In genomic region chr16:50151744-50152143, GRCh38 we compare ENCODE assay signal across 8 cellular contexts. TPM values are rescaled to one million over a fixed set of nuclear protein-coding genes. Genes with fewer than 3 reads are reported as not detected.
DNase-seq lines count a peak whose midpoint lies in the region; ATAC-seq and TF ChIP-seq lines count a peak whose summit lies in the region.

No MANE protein-coding gene starts in this region.

- H3K9me3 Mint-ChIP-seq in GM23338 = no peaks in the 10 kb centered on the region
- H3K9me3 Mint-ChIP-seq in glutamatergic neuron (ENCODE audit: unreplicated experiment) = peaks cover 9% of the 10 kb centered on the region

- H3K27me3 Mint-ChIP-seq in GM23338 (ENCODE audit: insufficient read depth, low read depth, poor library complexity) = peaks cover 5% of the 10 kb centered on the region
- peaks cover 11% of the 10 kb centered on the region for H3K27me3 Mint-ChIP-seq in glutamatergic neuron (ENCODE audit: unreplicated experiment)

- H3K27me3 ChIP-seq in GM23338 (ENCODE audit: insufficient read depth) (no peaks in the 10 kb centered on the region), foreskin keratinocyte (no peaks in the 10 kb centered on the region)

- no peak for ATAC-seq in GM23338
- no peak for ATAC-seq in foreskin keratinocyte

- peaks cover 30% of the 10 kb centered on the region for H3K79me2 ChIP-seq in GM23338 (replicated peaks; ENCODE audit: insufficient read depth)

- H3K27ac ChIP-seq in GM23338 (ENCODE audit: low read depth) = no peak overlapping the region
- no peak overlapping the region for H3K27ac ChIP-seq in foreskin keratinocyte

- TF ChIP-seq CTCF in GM23338 (conservative IDR thresholded peaks at IDR 0.05; ENCODE audit: low read depth in 2 of 2) = no peak
- TF ChIP-seq CTCF in glutamatergic neuron (IDR thresholded peaks at IDR 0.05; ENCODE audit: partially characterized antibody, unreplicated experiment) = no peak
- TF ChIP-seq CTCF in foreskin keratinocyte (conservative IDR thresholded peaks at IDR 0.05) = no peak

- no peaks in the 10 kb centered on the region for H3F3A ChIP-seq in GM23338 (replicated peaks; ENCODE audit: low read depth)

- H3K36me3 Mint-ChIP-seq in GM23338 (ENCODE audit: low read depth) (peaks cover 2% of the 10 kb centered on the region; the same call in 1 of the 3 replicates), glutamatergic neuron (ENCODE audit: unreplicated experiment) (no peaks in the 10 kb centered on the region)

- no peaks in the 10 kb centered on the region for H3K36me3 ChIP-seq in GM23338 (ENCODE audit: insufficient read depth)

- peak overlapping the region; percentile 72 for H3K4me2 ChIP-seq in GM23338

- H3K27ac Mint-ChIP-seq in GM23338 = 0 out of 2 replicates have a peak overlapping the region, but pooled peaks have one; percentile 83
- peak overlapping the region; percentile 64 for H3K27ac Mint-ChIP-seq in glutamatergic neuron (ENCODE audit: unreplicated experiment)

- peak overlapping the region; percentile 93 for H2AFZ ChIP-seq in GM23338

- H3K4me1 Mint-ChIP-seq in GM23338 = peaks cover 19% of the 10 kb centered on the region
- peaks cover 15% of the 10 kb centered on the region for H3K4me1 Mint-ChIP-seq in glutamatergic neuron (ENCODE audit: low read depth, unreplicated experiment)

- DNase-seq in GM23338 (ENCODE audit: low spot score) = no peak
- DNase-seq in activated CD4-positive, alpha-beta T cell treated with anti-CD3 and anti-CD28 coated beads, Interleukin-2, amount 50 U/mL, for 48 hours = peak; percentile 41 to 52
- DNase-seq in glutamatergic neuron = no peak
- peak; percentile 32 for DNase-seq in stimulated activated CD4-positive, alpha-beta T cell treated with anti-CD3 and anti-CD28 coated beads, Interleukin-4, amount 100 ng/mL, for 1 hour
- no peak for DNase-seq in putamen (ENCODE audit: low spot score)
- DNase-seq in foreskin keratinocyte = no peak
- no peak for DNase-seq in effector CD4-positive, alpha-beta T cell
- DNase-seq in NCI-H2196 treated with DMSO at 0.1 percent for 48 hours (lab: John Stamatoyannopoulos, UW; ENCODE audit: unreplicated experiment) = no peak

- H3K4me1 ChIP-seq in GM23338 (ENCODE audit: insufficient read depth) = peaks cover 16% of the 10 kb centered on the region
- peaks cover 12% of the 10 kb centered on the region for H3K4me1 ChIP-seq in foreskin keratinocyte

- H3K4me3 Mint-ChIP-seq in GM23338 = peak overlapping the region; percentile 87
- peak overlapping the region; percentile 93 for H3K4me3 Mint-ChIP-seq in glutamatergic neuron (ENCODE audit: unreplicated experiment)

- H3K4me3 ChIP-seq in GM23338 = peak overlapping the region; percentile 84

- H4K20me1 ChIP-seq in GM23338 (replicated peaks; ENCODE audit: insufficient read depth) = peaks cover 22% of the 10 kb centered on the region

- no peaks in the 10 kb centered on the region for H3K9me2 ChIP-seq in GM23338 (ENCODE audit: insufficient read depth)

TF ChIP-seq in GM23338, 12 proteins besides CTCF, POLR2A, EP300 and RAD21 (continues in another document):
- no peak for TF ChIP-seq JUNB (IDR thresholded peaks at IDR 0.05; ENCODE audit: unreplicated experiment)
- no peak for TF ChIP-seq NANOG (IDR thresholded peaks at IDR 0.05; ENCODE audit: borderline replicate concordance)
- TF ChIP-seq STAT1 (IDR thresholded peaks at IDR 0.05; ENCODE audit: unreplicated experiment) = no peak
- TF ChIP-seq CREB1 (CRISPR knock-in tag; IDR thresholded peaks at IDR 0.05; ENCODE audit: low read depth) = no peak
- no peak for TF ChIP-seq EZH2phosphoT487 (IDR thresholded peaks at IDR 0.05; ENCODE audit: unreplicated experiment)
- TF ChIP-seq POLR2AphosphoS5 (IDR thresholded peaks at IDR 0.05; ENCODE audit: low read depth) = no peak
- TF ChIP-seq, protein P1, sequence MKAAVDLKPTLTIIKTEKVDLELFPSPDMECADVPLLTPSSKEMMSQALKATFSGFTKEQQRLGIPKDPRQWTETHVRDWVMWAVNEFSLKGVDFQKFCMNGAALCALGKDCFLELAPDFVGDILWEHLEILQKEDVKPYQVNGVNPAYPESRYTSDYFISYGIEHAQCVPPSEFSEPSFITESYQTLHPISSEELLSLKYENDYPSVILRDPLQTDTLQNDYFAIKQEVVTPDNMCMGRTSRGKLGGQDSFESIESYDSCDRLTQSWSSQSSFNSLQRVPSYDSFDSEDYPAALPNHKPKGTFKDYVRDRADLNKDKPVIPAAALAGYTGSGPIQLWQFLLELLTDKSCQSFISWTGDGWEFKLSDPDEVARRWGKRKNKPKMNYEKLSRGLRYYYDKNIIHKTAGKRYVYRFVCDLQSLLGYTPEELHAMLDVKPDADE (IDR thresholded peaks at IDR 0.05) = no peak
- TF ChIP-seq ZNF114 (CRISPR knock-in tag; IDR thresholded peaks at IDR 0.05) = no peak
- TF ChIP-seq ZNF331 (CRISPR knock-in tag; IDR thresholded peaks at IDR 0.05; ENCODE audit: low read depth) = no peak
- no peak for TF ChIP-seq EZH2 (IDR thresholded peaks at IDR 0.05; ENCODE audit: low read depth, unreplicated experiment)
- TF ChIP-seq, protein P2, sequence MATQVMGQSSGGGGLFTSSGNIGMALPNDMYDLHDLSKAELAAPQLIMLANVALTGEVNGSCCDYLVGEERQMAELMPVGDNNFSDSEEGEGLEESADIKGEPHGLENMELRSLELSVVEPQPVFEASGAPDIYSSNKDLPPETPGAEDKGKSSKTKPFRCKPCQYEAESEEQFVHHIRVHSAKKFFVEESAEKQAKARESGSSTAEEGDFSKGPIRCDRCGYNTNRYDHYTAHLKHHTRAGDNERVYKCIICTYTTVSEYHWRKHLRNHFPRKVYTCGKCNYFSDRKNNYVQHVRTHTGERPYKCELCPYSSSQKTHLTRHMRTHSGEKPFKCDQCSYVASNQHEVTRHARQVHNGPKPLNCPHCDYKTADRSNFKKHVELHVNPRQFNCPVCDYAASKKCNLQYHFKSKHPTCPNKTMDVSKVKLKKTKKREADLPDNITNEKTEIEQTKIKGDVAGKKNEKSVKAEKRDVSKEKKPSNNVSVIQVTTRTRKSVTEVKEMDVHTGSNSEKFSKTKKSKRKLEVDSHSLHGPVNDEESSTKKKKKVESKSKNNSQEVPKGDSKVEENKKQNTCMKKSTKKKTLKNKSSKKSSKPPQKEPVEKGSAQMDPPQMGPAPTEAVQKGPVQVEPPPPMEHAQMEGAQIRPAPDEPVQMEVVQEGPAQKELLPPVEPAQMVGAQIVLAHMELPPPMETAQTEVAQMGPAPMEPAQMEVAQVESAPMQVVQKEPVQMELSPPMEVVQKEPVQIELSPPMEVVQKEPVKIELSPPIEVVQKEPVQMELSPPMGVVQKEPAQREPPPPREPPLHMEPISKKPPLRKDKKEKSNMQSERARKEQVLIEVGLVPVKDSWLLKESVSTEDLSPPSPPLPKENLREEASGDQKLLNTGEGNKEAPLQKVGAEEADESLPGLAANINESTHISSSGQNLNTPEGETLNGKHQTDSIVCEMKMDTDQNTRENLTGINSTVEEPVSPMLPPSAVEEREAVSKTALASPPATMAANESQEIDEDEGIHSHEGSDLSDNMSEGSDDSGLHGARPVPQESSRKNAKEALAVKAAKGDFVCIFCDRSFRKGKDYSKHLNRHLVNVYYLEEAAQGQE (IDR thresholded peaks at IDR 0.05; ENCODE audit: unreplicated experiment) = no peak

RNA-seq across cellular contexts. Expression of gene TENT4B, which starts 1.4 kb away (rescaled TPM):
- 18.3 and 21.3 TPM in 2 replicates for total RNA-seq in GM23338 (2014; rRNA removed; shearing (Covaris generic))
- polyA plus RNA-seq in GM23338 (2016; fragmentation: Nextera tagmentation; extraction: Ambion mirVana) (16.7 and 17.6 TPM in 2 replicates), foreskin keratinocyte (3.1 and 4.1 TPM in 2 replicates)
- total RNA-seq in glutamatergic neuron (ENCODE audit: unreplicated experiment) (9.5 TPM), foreskin keratinocyte (11.5 and 13.3 TPM in 2 replicates)

Comparison
In these comparisons a context has a peak if more than half of its experiments do, and no peak if none do; other contexts are left out.
1. DNase-seq: peak in activated CD4-positive, alpha-beta T cell treated with anti-CD3 and anti-CD28 coated beads, Interleukin-2, amount 50 U/mL, for 48 hours (2 of 2) and stimulated activated CD4-positive, alpha-beta T cell treated with anti-CD3 and anti-CD28 coated beads, Interleukin-4, amount 100 ng/mL, for 1 hour (single experiment); none in GM23338 (single experiment), glutamatergic neuron (single experiment), putamen (single experiment), foreskin keratinocyte (0 of 2), effector CD4-positive, alpha-beta T cell (single experiment) and NCI-H2196 treated with DMSO at 0.1 percent for 48 hours (single experiment).